Comparison of ENCODE assay signal across 17 cellular contexts in the genomic region with DNA sequence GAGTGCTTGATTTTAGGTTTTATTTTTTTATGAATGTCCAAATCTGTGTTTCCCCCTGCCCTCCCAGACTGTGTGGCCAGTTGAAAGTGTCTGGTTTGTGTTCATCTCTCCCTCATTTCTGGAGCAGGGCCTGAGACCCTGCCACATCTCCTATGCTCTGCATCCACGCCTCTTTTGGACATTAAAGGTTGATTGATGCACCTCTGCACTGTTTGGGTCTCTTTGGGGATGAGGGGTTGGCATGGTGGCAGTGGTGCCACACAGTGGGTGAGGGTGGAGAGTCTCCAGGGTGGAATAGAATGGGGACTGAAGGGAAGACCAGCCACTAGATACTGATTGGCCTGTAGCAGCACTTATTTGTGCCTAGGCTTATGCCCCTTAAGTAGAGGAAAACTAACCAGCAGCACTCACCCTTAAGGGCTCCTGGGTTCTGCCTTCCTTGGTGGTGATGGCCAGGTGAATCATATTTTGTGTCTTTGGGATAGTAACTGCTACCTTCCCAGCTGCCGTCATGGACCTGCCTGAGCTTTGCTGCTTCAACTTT. TPM values are rescaled to one million over a fixed set of nuclear protein-coding genes. Genes with fewer than 3 reads are reported as not detected.
"Had no signal": no experiment of that assay in that cellular context is flagged by ENCODE, and none has a peak within 500 bp of the region (broad histone marks: within the 10 kb centered on the region; RNA-seq: fewer than 3 reads in every experiment).

No MANE protein-coding gene starts in this region.

- H3K4me3 ChIP-seq: adrenal gland, cardiac muscle cell, esophagus squamous epithelium, hepatocyte, left lung, pancreas, SK-N-MC had no signal

- H2AFZ ChIP-seq: hepatocyte had no signal

- FAIRE-seq: keratinocyte, pancreas had no signal

- ATAC-seq: left lung, pancreas had no signal

- DNase-seq: activated gamma-delta T cell treated with Interleukin-2 at 50 U/mL for 16 hours; activated T-cell treated with anti-CD3 and anti-CD28 coated beads, Interleukin-2, amount 50 U/mL, for 48 hours; adrenal gland; esophagus squamous epithelium; left lung; pancreas; stimulated activated CD4-positive, alpha-beta T cell treated with anti-CD3 and anti-CD28 coated beads, Interleukin-1b, Interleukin-23, amount 100 ng/mL, for 48 hours; T-helper 9 cell had no signal

- H3K9me3 ChIP-seq: adrenal gland, esophagus squamous epithelium, left lung, pancreas had no signal

- H3K4me2 ChIP-seq: hepatocyte had no signal

- H3K27me3 ChIP-seq: adrenal gland, cardiac muscle cell, esophagus squamous epithelium, hepatocyte, left lung, pancreas had no signal

- H3K27ac ChIP-seq: adrenal gland, cardiac muscle cell, esophagus squamous epithelium, hepatocyte, left lung, pancreas, SK-N-MC had no signal

RNA-seq across cellular contexts. Expression of gene OR4D1, which starts 57.1 kb away (rescaled TPM):
- total RNA-seq: adrenal gland, cardiac muscle cell, esophagus squamous epithelium, fibroblast of villous mesenchyme, glomerular endothelial cell, hepatocyte, left lung, mucosa of gallbladder, pancreas, ureter had no signal
- polyA plus RNA-seq: cardiac muscle cell, hepatocyte, keratinocyte, neural cell, pancreas had no signal
